Comparison of ENCODE assay signal across 8 cellular contexts in genomic region chr12:62601765-62602444, GRCh38.
DNase-seq lines count a peak whose midpoint lies in the region; ATAC-seq and TF ChIP-seq lines count a peak whose summit lies in the region.

No MANE protein-coding gene starts in this region.

- no peak for TF ChIP-seq CTCF in Calu3 (IDR thresholded peaks at IDR 0.05; ENCODE audit: unreplicated experiment)
- no peak for TF ChIP-seq CTCF in ovary (IDR thresholded peaks at IDR 0.05)

- H3K36me3 Mint-ChIP-seq in Calu3 (ENCODE audit: insufficient read depth, unreplicated experiment), result peaks cover 58% of the 10 kb centered on the region
- H3K36me3 Mint-ChIP-seq in effector memory CD8-positive, alpha-beta T cell (ENCODE audit: insufficient read depth), result peaks cover 36% of the 10 kb centered on the region

- peak overlapping the region; percentile 54 for H3K4me3 ChIP-seq in ovary

- WGBS in ovary, 3 donors, result 3 to 4% (median 4%) methylated on average over 10 of the region's 10 CpGs

- no peak for ATAC-seq in effector memory CD8-positive, alpha-beta T cell (replicated peaks)
- ATAC-seq in HG03025 (IDR thresholded peaks at IDR 0.05; ENCODE audit: low FRiP score, unreplicated experiment), result no peak
- no peak for ATAC-seq in HG03439 (IDR thresholded peaks at IDR 0.05; ENCODE audit: unreplicated experiment)

- H3K27me3 ChIP-seq in ovary, result no peaks in the 10 kb centered on the region

- DNase-seq in Calu3 (no peak), MV-4-11 (lab: John Stamatoyannopoulos, UW) (peak; percentile 93), ovary (no peak), amygdala (lab: John Stamatoyannopoulos, UW) (no peak), SK-N-DZ (ENCODE audit: low spot score) (no peak)
- DNase-seq in effector memory CD8-positive, alpha-beta T cell, result no peak

- no peak for TF ChIP-seq EP300 in ovary (IDR thresholded peaks at IDR 0.05)

- H3K4me3 Mint-ChIP-seq in Calu3 (ENCODE audit: low read depth, unreplicated experiment), result peak overlapping the region; percentile 88
- H3K4me3 Mint-ChIP-seq in effector memory CD8-positive, alpha-beta T cell, result peak overlapping the region; percentile 94 to 98

- no peaks in the 10 kb centered on the region for H3K27me3 Mint-ChIP-seq in Calu3 (ENCODE audit: unreplicated experiment)
- H3K27me3 Mint-ChIP-seq in effector memory CD8-positive, alpha-beta T cell, result no peaks in the 10 kb centered on the region

- H3K27ac ChIP-seq in ovary, result peak overlapping the region; percentile 98 to 100

- no peaks in the 10 kb centered on the region for H3K9me3 Mint-ChIP-seq in Calu3 (ENCODE audit: low read depth, unreplicated experiment)
- H3K9me3 Mint-ChIP-seq in effector memory CD8-positive, alpha-beta T cell, result no peaks in the 10 kb centered on the region

- H3K4me1 Mint-ChIP-seq in Calu3 (ENCODE audit: low read depth, unreplicated experiment), result peaks cover 18% of the 10 kb centered on the region
- H3K4me1 Mint-ChIP-seq in effector memory CD8-positive, alpha-beta T cell (ENCODE audit: low read depth in 2 of 2), result peaks cover 29 to 30% of the 10 kb centered on the region in 2 donors

- intact Hi-C loops in Calu3 (cut with micrococcal nuclease; ENCODE audit: unreplicated experiment), result loop anchor here (1.0 kb wide), 1 partner anchor 192 kb away; no protein-coding TSS in a partner anchor
- intact Hi-C loops in ovary (cut with DNase I), result loop anchor here in 3 of 4 donors (5.0 to 10.0 kb wide), 2 partner anchors 193 to 195 kb away; no protein-coding TSS in a partner anchor

- no peaks in the 10 kb centered on the region for H3K36me3 ChIP-seq in ovary

- BruUV-seq in Calu3 (replicated peaks; lab: Mats Ljungman, UMichigan), result TSS peak; percentile 83

- no peak for TF ChIP-seq POLR2A in ovary (IDR thresholded peaks at IDR 0.05)

- H3K9me3 ChIP-seq in ovary, result no peaks in the 10 kb centered on the region

- H3K4me1 ChIP-seq in ovary (ENCODE audit: insufficient read depth), result peaks cover 1% of the 10 kb centered on the region

- H3K27ac Mint-ChIP-seq in Calu3 (ENCODE audit: unreplicated experiment), result peak overlapping the region; percentile 99
- H3K27ac Mint-ChIP-seq in effector memory CD8-positive, alpha-beta T cell, result peak overlapping the region; percentile 100

- CTCF ChIA-PET in Calu3 (lab: Charles Lee), result interaction anchor here (0.9 to 1.7 kb wide), 3 partner anchors 17 to 192 kb away, joined by 3 to 10 read pairs (median 3); no protein-coding TSS in a partner anchor
